Comparison of ENCODE assay signal across 18 cellular contexts in the genomic region with DNA sequence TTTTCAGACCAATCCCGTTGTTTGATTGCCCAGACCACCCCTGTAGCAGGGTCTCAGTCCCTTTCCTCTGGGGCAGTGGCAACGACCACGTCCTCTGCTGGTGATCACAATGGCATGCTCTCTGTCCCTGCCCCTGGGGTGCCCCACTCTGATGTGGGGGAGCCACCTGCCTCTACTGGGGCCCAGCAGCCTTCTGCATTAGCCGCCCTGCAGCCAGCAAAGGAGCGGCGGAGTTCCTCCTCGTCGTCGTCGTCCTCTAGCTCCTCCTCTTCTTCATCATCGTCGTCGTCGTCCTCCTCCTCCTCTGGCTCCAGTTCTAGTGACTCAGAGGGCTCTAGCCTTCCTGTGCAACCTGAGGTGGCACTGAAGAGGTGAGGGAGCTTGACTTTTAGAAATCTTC. TPM values are rescaled to one million over a fixed set of nuclear protein-coding genes. Genes with fewer than 3 reads are reported as not detected.
DNase-seq lines count a peak whose midpoint lies in the region; ATAC-seq, FAIRE-seq and TF ChIP-seq lines count a peak whose summit lies in the region.
"Had no signal": no experiment of that assay in that cellular context is flagged by ENCODE, and none has a peak within 500 bp of the region (broad histone marks: within the 10 kb centered on the region; RNA-seq: fewer than 3 reads in every experiment).

No MANE protein-coding gene starts in this region.

- intact Hi-C loops in adrenal gland (cut with DNase I) (no loop called here), lower lobe of right lung (cut with DNase I) (no loop called here)

- TF ChIP-seq CTCF in adrenal gland (IDR thresholded peaks at IDR 0.05), result no peak
- TF ChIP-seq CTCF in lower lobe of right lung (IDR thresholded peaks at IDR 0.05), result no peak

- no peak for ATAC-seq in lower lobe of right lung
- ATAC-seq in GM19455 (IDR thresholded peaks at IDR 0.05; ENCODE audit: unreplicated experiment), result no peak
- ATAC-seq: left colon had no signal

- in situ Hi-C loops in GM23248 (cut with MboI), result no loop called here

- H3K4me1 ChIP-seq in adrenal gland (replicated peaks in 1 of 2), result peaks cover 16 to 18% of the 10 kb centered on the region in 2 donors
- peaks cover 6% of the 10 kb centered on the region for H3K4me1 ChIP-seq in lower lobe of right lung
- peaks cover 2% of the 10 kb centered on the region; the same call in 1 of the 2 replicates for H3K4me1 ChIP-seq in GM23248 (ENCODE audit: insufficient read depth)
- H3K4me1 ChIP-seq: prostate gland had no signal

- H3K79me2 ChIP-seq in GM23248 (ENCODE audit: insufficient read depth), result peaks cover 98% of the 10 kb centered on the region

- WGBS in adrenal gland, 4 donors, result 41 to 51% (median 46%) methylated on average over 12 to 14 of the region's 14 CpGs
- WGBS in GM23248 (ENCODE audit: low coverage in 1 of 2, low lambda C conversion rate in 2 of 2, missing lambda C conversion rate in 2 of 2), 2 experiments, result 77 to 78% methylated on average over 14 of the region's 14 CpGs

- H3K4me3 ChIP-seq in adrenal gland (no peak overlapping the region), lower lobe of right lung (no peak overlapping the region), GM23248 (no peak overlapping the region)
- H3K4me3 ChIP-seq: esophagus muscularis mucosa, prostate gland, SK-N-MC, stomach had no signal

- DNase-seq in A172 (ENCODE audit: low spot score) (peak; percentile 87), GM12892 (ENCODE audit: insufficient read length) (no peak), adrenal gland (peak; percentile 68 to 86 (median 81)), lower lobe of right lung (peak; percentile 15), GM23248 (no peak), SKM-1 (lab: John Stamatoyannopoulos, UW; ENCODE audit: unreplicated experiment) (no peak), NAMALWA (ENCODE audit: low spot score) (no peak)
- DNase-seq: DMS 273 treated with DMSO at 0.1 percent for 48 hours, hypothalamus, left colon, NCI-H187, NCI-H510A, stomach had no signal

- no peak overlapping the region for H3K4me2 ChIP-seq in GM23248 (ENCODE audit: unreplicated experiment)

- 0 out of 2 replicates have a peak, but pooled peaks have one; percentile 7 for TF ChIP-seq POLR2A in GM12892 (IDR thresholded peaks at IDR 0.05; ENCODE audit: low read depth, low read length)
- TF ChIP-seq POLR2A in adrenal gland (IDR thresholded peaks at IDR 0.05), result peak in 1 of 2 donors; percentile 54

- H3K9me2 ChIP-seq in GM23248 (ENCODE audit: insufficient read depth), result no peaks in the 10 kb centered on the region

- no peaks in the 10 kb centered on the region for H3K27me3 ChIP-seq in adrenal gland
- H3K27me3 ChIP-seq in lower lobe of right lung (ENCODE audit: low read depth), result no peaks in the 10 kb centered on the region
- H3K27me3 ChIP-seq in GM23248 (replicated peaks; ENCODE audit: insufficient read depth), result no peaks in the 10 kb centered on the region
- H3K27me3 ChIP-seq: esophagus muscularis mucosa, stomach had no signal

- no peak overlapping the region for H2AFZ ChIP-seq in GM23248

- 0 out of 2 replicates have a peak, but pooled peaks cover 2% of the 10 kb centered on the region for H4K20me1 ChIP-seq in GM23248 (ENCODE audit: insufficient read depth)

- no peaks in the 10 kb centered on the region for H3K9me3 ChIP-seq in adrenal gland (replicated peaks in 1 of 3)
- no peaks in the 10 kb centered on the region for H3K9me3 ChIP-seq in lower lobe of right lung
- H3K9me3 ChIP-seq in GM23248 (ENCODE audit: low read depth), result no peaks in the 10 kb centered on the region
- H3K9me3 ChIP-seq: esophagus muscularis mucosa, prostate gland, stomach had no signal

- H3F3A ChIP-seq in GM23248 (ENCODE audit: insufficient read depth), result peaks cover 44% of the 10 kb centered on the region

- FAIRE-seq in GM12892 (lab: Jason Lieb, UNC), result no peak

- H3K36me3 ChIP-seq in adrenal gland (replicated peaks in 1 of 2) (peaks cover 0 to 96% of the 10 kb centered on the region in 2 donors), lower lobe of right lung (peaks cover 97% of the 10 kb centered on the region), GM23248 (ENCODE audit: low read depth) (peaks cover 75% of the 10 kb centered on the region)

- H3K9ac ChIP-seq in GM23248, result no peak overlapping the region

- H3K27ac ChIP-seq in adrenal gland (peak overlapping the region in 4 of 5 donors; percentile 16 to 85 (median 62)), lower lobe of right lung (no peak overlapping the region), GM23248 (no peak overlapping the region)
- H3K27ac ChIP-seq: prostate gland had no signal

RNA-seq across cellular contexts. Expression of gene ELOB, which starts 9.2 kb away (rescaled TPM):
- 397 and 571 TPM in 2 replicates for total RNA-seq in A172 (2014; rRNA removed; shearing (Covaris generic))
- 194 TPM for polyA plus RNA-seq in GM12892 (2012; ENCODE audit: missing spikeins)
- total RNA-seq in adrenal gland (100 to 1,000 TPM in 7 of 8 donors, 10 to 100 TPM in 1; 98.2 to 730 (median 295) TPM), lower lobe of right lung (196 TPM)
- polyA plus RNA-seq in adrenal gland (1,000 to 10,000 TPM in 1 of 3 donors, 100 to 1,000 TPM in 1, 10 to 100 TPM in 1; 72.7 to 1,030 (median 891) TPM), GM23248 (2016; fragmentation: Nextera tagmentation; extraction: Ambion mirVana) (565 and 586 TPM in 2 replicates)
- 320 and 713 TPM in 2 replicates for total RNA-seq in GM23248 (2014; rRNA removed; shearing (Covaris generic))

RNA-seq across cellular contexts. Expression of gene SRRM2, which starts 15.5 kb away (rescaled TPM):
- 30.0 and 49.0 TPM in 2 replicates for total RNA-seq in A172 (2014; rRNA removed; shearing (Covaris generic))
- 376 TPM for polyA plus RNA-seq in GM12892 (2012; ENCODE audit: missing spikeins)
- total RNA-seq in adrenal gland (100 to 1,000 TPM; 164 to 848 (median 328) TPM), lower lobe of right lung (659 TPM)
- polyA plus RNA-seq in adrenal gland (1,000 to 10,000 TPM in 1 of 3 donors, 100 to 1,000 TPM in 2; 289 to 3,120 (median 744) TPM), GM23248 (2016; fragmentation: Nextera tagmentation; extraction: Ambion mirVana) (173 and 202 TPM in 2 replicates)
- total RNA-seq in GM23248 (2014; rRNA removed; shearing (Covaris generic)), result 42.6 and 53.6 TPM in 2 replicates

RNA-seq across cellular contexts. Expression of gene PRSS33, which starts 19.5 kb away (rescaled TPM):
- 0.17 and 0.36 TPM in 2 replicates for total RNA-seq in A172 (2014; rRNA removed; shearing (Covaris generic))
- polyA plus RNA-seq in GM12892 (2012; ENCODE audit: missing spikeins), result not detected
- total RNA-seq in adrenal gland (not detected), lower lobe of right lung (not detected)
- polyA plus RNA-seq in adrenal gland (not detected), GM23248 (2016; fragmentation: Nextera tagmentation; extraction: Ambion mirVana) (not detected in 2 replicates)
- total RNA-seq in GM23248 (2014; rRNA removed; shearing (Covaris generic)), result not detected in 2 replicates
- total RNA-seq: aorta, esophagus muscularis mucosa, left colon, prostate gland, stomach had no signal
- polyA plus RNA-seq: stomach had no signal

RNA-seq across cellular contexts. Expression of gene PRSS41, which starts 30.4 kb away (rescaled TPM):
- not detected in 2 replicates for total RNA-seq in A172 (2014; rRNA removed; shearing (Covaris generic))
- polyA plus RNA-seq in GM12892 (2012; ENCODE audit: missing spikeins), result not detected
- not detected for total RNA-seq in adrenal gland
- polyA plus RNA-seq in adrenal gland, result not detected
- not detected for total RNA-seq in lower lobe of right lung
- not detected in 2 replicates for total RNA-seq in GM23248 (2014; rRNA removed; shearing (Covaris generic))
- polyA plus RNA-seq in GM23248 (2016; fragmentation: Nextera tagmentation; extraction: Ambion mirVana), result not detected in 2 replicates
- total RNA-seq: aorta, esophagus muscularis mucosa, left colon, prostate gland, stomach had no signal
- polyA plus RNA-seq: aorta, stomach had no signal

RNA-seq across cellular contexts. Expression of gene PRSS27, which starts 47.9 kb away (rescaled TPM):
- 1.4 and 2.6 TPM in 2 replicates for total RNA-seq in A172 (2014; rRNA removed; shearing (Covaris generic))
- polyA plus RNA-seq in GM12892 (2012; ENCODE audit: missing spikeins), result 0.17 TPM
- 1 to 10 TPM in 5 of 8 donors, under 1 TPM in 2, not detected in 1; 0.35 to 2.1 (median 1.4) TPM for total RNA-seq in adrenal gland
- 1 to 10 TPM in 2 of 3 donors, not detected in 1; 2.6 to 2.7 TPM for polyA plus RNA-seq in adrenal gland
- total RNA-seq in lower lobe of right lung, result 1.3 TPM
- 0.76 TPM in 1 of 2 replicates, not detected in the other for total RNA-seq in GM23248 (2014; rRNA removed; shearing (Covaris generic))
- 0.68 and 0.80 TPM in 2 replicates for polyA plus RNA-seq in GM23248 (2016; fragmentation: Nextera tagmentation; extraction: Ambion mirVana)

Comparison
In these comparisons a context has a peak if more than half of its experiments do, and no peak if none do; other contexts are left out.
1. DNase-seq: peak in A172 (single experiment), adrenal gland (7 of 7) and lower lobe of right lung (single experiment); none in GM12892 (single experiment), GM23248 (single experiment), SKM-1 (single experiment) and NAMALWA (single experiment).
2. H3K27ac ChIP-seq: peak in adrenal gland (4 of 5); none in lower lobe of right lung (single experiment) and GM23248 (single experiment).